Comparison of ENCODE assay signal across 1 cellular context in the genomic region with DNA sequence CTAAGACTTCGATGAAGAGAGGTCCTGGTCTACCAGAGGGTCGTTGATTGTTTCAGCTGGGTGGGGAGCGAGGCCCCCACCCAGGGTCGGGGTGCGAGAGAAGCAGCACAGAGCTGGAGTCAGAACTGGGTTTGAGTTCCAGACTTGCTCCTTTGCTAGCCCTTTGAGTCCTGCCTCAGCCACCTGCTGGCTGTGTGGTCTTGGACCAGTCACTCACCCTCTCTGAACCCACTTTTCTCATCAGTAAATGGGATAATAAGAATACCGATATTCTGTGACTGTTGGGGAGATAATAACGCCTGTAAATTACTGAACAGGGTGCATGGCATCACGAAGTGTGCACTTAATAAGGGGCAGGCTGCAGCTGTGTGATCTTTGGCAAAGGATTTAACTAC.
TF ChIP-seq lines count a peak whose summit lies in the region.

No MANE protein-coding gene starts in this region.

TF ChIP-seq in A549, 52 proteins besides CTCF, POLR2A, EP300 and RAD21 (continued from another document):
- TF ChIP-seq, protein P1, sequence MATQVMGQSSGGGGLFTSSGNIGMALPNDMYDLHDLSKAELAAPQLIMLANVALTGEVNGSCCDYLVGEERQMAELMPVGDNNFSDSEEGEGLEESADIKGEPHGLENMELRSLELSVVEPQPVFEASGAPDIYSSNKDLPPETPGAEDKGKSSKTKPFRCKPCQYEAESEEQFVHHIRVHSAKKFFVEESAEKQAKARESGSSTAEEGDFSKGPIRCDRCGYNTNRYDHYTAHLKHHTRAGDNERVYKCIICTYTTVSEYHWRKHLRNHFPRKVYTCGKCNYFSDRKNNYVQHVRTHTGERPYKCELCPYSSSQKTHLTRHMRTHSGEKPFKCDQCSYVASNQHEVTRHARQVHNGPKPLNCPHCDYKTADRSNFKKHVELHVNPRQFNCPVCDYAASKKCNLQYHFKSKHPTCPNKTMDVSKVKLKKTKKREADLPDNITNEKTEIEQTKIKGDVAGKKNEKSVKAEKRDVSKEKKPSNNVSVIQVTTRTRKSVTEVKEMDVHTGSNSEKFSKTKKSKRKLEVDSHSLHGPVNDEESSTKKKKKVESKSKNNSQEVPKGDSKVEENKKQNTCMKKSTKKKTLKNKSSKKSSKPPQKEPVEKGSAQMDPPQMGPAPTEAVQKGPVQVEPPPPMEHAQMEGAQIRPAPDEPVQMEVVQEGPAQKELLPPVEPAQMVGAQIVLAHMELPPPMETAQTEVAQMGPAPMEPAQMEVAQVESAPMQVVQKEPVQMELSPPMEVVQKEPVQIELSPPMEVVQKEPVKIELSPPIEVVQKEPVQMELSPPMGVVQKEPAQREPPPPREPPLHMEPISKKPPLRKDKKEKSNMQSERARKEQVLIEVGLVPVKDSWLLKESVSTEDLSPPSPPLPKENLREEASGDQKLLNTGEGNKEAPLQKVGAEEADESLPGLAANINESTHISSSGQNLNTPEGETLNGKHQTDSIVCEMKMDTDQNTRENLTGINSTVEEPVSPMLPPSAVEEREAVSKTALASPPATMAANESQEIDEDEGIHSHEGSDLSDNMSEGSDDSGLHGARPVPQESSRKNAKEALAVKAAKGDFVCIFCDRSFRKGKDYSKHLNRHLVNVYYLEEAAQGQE (IDR thresholded peaks at IDR 0.05): no peak
- TF ChIP-seq, protein P2, sequence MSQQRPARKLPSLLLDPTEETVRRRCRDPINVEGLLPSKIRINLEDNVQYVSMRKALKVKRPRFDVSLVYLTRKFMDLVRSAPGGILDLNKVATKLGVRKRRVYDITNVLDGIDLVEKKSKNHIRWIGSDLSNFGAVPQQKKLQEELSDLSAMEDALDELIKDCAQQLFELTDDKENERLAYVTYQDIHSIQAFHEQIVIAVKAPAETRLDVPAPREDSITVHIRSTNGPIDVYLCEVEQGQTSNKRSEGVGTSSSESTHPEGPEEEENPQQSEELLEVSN (IDR thresholded peaks at IDR 0.05; ENCODE audit: borderline replicate concordance, low read depth): no peak
